In genomic region chr13:77397636-77398035, GRCh38 we compare ENCODE assay signal across 22 cellular contexts.
"Had no signal": no experiment of that assay in that cellular context is flagged by ENCODE, and none has a peak within 500 bp of the region (broad histone marks: within the 10 kb centered on the region; RNA-seq: fewer than 3 reads in every experiment).

No MANE protein-coding gene starts in this region.

- DNase-seq: activated CD4-positive, alpha-beta memory T cell treated with anti-CD3 and anti-CD28 coated beads, Interleukin-2, amount 10 ng/mL, durations not matched to agents 7 days and 5 days; activated CD4-positive, alpha-beta T cell treated with anti-CD3 and anti-CD28 coated beads for 48 hours; activated CD4-positive, CD25-positive, alpha-beta regulatory T cell; activated naive CD4-positive, alpha-beta T cell; activated naive CD8-positive, alpha-beta T cell treated with anti-CD3 and anti-CD28 coated beads for 36 hours; activated T-cell treated with anti-CD3 and anti-CD28 coated beads, Interleukin-2, amount 50 U/mL, for 1 hour; foreskin keratinocyte; hypothalamus; lower lobe of right lung; posterior cingulate gyrus; stimulated activated CD4-positive, alpha-beta T cell treated with anti-CD3 and anti-CD28 coated beads, Interleukin-2, amount 100 ng/mL, for 24 hours; stimulated activated naive CD8-positive, alpha-beta T cell treated with anti-CD3 and anti-CD28 coated beads, Interleukin-15, Interleukin-2, amounts not matched to agents 100 U/mL and 50 U/mL, for 24 hours; T1000 had no signal

- H3K27ac ChIP-seq: coronary artery, foreskin keratinocyte, lower lobe of right lung, tibial nerve had no signal

- H3K4me1 ChIP-seq: foreskin keratinocyte, lower lobe of right lung, tibial nerve had no signal

- H3K36me3 ChIP-seq: lower lobe of right lung, tibial nerve had no signal

- H3K4me3 Mint-ChIP-seq: activated CD4-positive, alpha-beta memory T cell treated with anti-CD3 and anti-CD28 coated beads, Interleukin-2, amount 10 ng/mL, durations not matched to agents 7 days and 5 days; activated naive CD8-positive, alpha-beta T cell treated with anti-CD3 and anti-CD28 coated beads for 36 hours; activated T-helper 17 cell treated with anti-CD3 and anti-CD28 coated beads, Interleukin-2, amount 50 U/mL, for 72 hours; brain; central memory CD8-positive, alpha-beta T cell; nephron had no signal

- H3K4me1 Mint-ChIP-seq: nephron had no signal

- ATAC-seq: activated T-helper 17 cell treated with anti-CD3 and anti-CD28 coated beads, Interleukin-2, amount 50 U/mL, for 72 hours; foreskin keratinocyte; lower lobe of right lung; stimulated activated naive CD8-positive, alpha-beta T cell treated with anti-CD3 and anti-CD28 coated beads, Interleukin-15, Interleukin-2, amounts not matched to agents 100 U/mL and 50 U/mL, for 24 hours had no signal

- H3K9me3 ChIP-seq: lower lobe of right lung, tibial nerve had no signal

- H3K27ac Mint-ChIP-seq: activated CD4-positive, alpha-beta memory T cell treated with anti-CD3 and anti-CD28 coated beads, Interleukin-2, amount 10 ng/mL, durations not matched to agents 7 days and 5 days; activated naive CD8-positive, alpha-beta T cell treated with anti-CD3 and anti-CD28 coated beads for 36 hours; activated T-helper 17 cell treated with anti-CD3 and anti-CD28 coated beads, Interleukin-2, amount 50 U/mL, for 72 hours; brain; nephron had no signal

- H3K4me3 ChIP-seq: coronary artery, lower lobe of right lung, tibial nerve had no signal

- H3K27me3 Mint-ChIP-seq: activated naive CD8-positive, alpha-beta T cell treated with anti-CD3 and anti-CD28 coated beads for 36 hours; brain; central memory CD8-positive, alpha-beta T cell had no signal

- FAIRE-seq: endometrium, keratinocyte, urothelium cell line had no signal

- H3K27me3 ChIP-seq: tibial nerve had no signal

- H3K9me3 Mint-ChIP-seq: activated CD4-positive, alpha-beta memory T cell treated with anti-CD3 and anti-CD28 coated beads, Interleukin-2, amount 10 ng/mL, durations not matched to agents 7 days and 5 days; activated naive CD8-positive, alpha-beta T cell treated with anti-CD3 and anti-CD28 coated beads for 36 hours; activated T-helper 17 cell treated with anti-CD3 and anti-CD28 coated beads, Interleukin-2, amount 50 U/mL, for 72 hours; central memory CD8-positive, alpha-beta T cell; nephron had no signal

- H3K36me3 Mint-ChIP-seq: activated naive CD8-positive, alpha-beta T cell treated with anti-CD3 and anti-CD28 coated beads for 36 hours; brain had no signal
